Comparison of ENCODE assay signal across 8 cellular contexts in genomic region chr11:1298695-1299492, GRCh38. TPM values are rescaled to one million over a fixed set of nuclear protein-coding genes. Genes with fewer than 3 reads are reported as not detected.
DNase-seq lines count a peak whose midpoint lies in the region; ATAC-seq and TF ChIP-seq lines count a peak whose summit lies in the region.

No MANE protein-coding gene starts in this region.

- H3K36me3 ChIP-seq in GM23248 (ENCODE audit: low read depth) (no peaks in the 10 kb centered on the region), Peyer's patch (peaks cover 0 to 15% (median 0%) of the 10 kb centered on the region in 3 donors)

- no peak for TF ChIP-seq CTCF in Peyer's patch (IDR thresholded peaks at IDR 0.05)
- no peak for TF ChIP-seq CTCF in foreskin fibroblast (IDR thresholded peaks at IDR 0.05; ENCODE audit: low read depth, low read length)
- no peak for TF ChIP-seq CTCF in omental fat pad (IDR thresholded peaks at IDR 0.05)

- peaks cover 86% of the 10 kb centered on the region for H3K79me2 ChIP-seq in GM23248 (ENCODE audit: insufficient read depth)

- H3K9ac ChIP-seq in GM23248, result peak overlapping the region; percentile 61

- H3K27me3 ChIP-seq in GM23248 (replicated peaks; ENCODE audit: insufficient read depth) (no peaks in the 10 kb centered on the region), Peyer's patch (no peaks in the 10 kb centered on the region)

- 22 to 25% methylated on average over 32 of the region's 32 CpGs for WGBS in GM23248 (ENCODE audit: low coverage in 1 of 2, low lambda C conversion rate in 2 of 2, missing lambda C conversion rate in 2 of 2), 2 experiments

- no peaks in the 10 kb centered on the region for H3K9me3 ChIP-seq in GM23248 (ENCODE audit: low read depth)
- H3K9me3 ChIP-seq in Peyer's patch, result no peaks in the 10 kb centered on the region

- peak overlapping the region; percentile 31 for H3K27ac ChIP-seq in GM23248
- H3K27ac ChIP-seq in Peyer's patch, result peak overlapping the region in 2 of 4 donors; percentile 55 to 63

- in situ Hi-C loops in GM23248 (cut with MboI), result no loop called here

- DNase-seq in GM23248 (peak; percentile 93), Peyer's patch (peak; percentile 28 to 92 (median 84)), foreskin fibroblast (peak; percentile 73 to 89), omental fat pad (ENCODE audit: low spot score) (peak; percentile 78), inferior parietal cortex (ENCODE audit: extremely low spot score) (no peak), D341Med (ENCODE audit: low spot score) (no peak)
- DNase-seq in stimulated activated naive CD8-positive, alpha-beta T cell treated with anti-CD3 and anti-CD28 coated beads, Interleukin-15, Interleukin-2, amounts not matched to agents 100 U/mL and 50 U/mL, for 24 hours, result no peak

- no peak for TF ChIP-seq POLR2A in Peyer's patch (IDR thresholded peaks at IDR 0.05)

- peak; percentile 87 for ATAC-seq in omental fat pad (ENCODE audit: low FRiP score)
- ATAC-seq in stimulated activated naive CD8-positive, alpha-beta T cell treated with anti-CD3 and anti-CD28 coated beads, Interleukin-15, Interleukin-2, amounts not matched to agents 100 U/mL and 50 U/mL, for 24 hours, result no peak
- ATAC-seq in GM19452 (IDR thresholded peaks at IDR 0.05; ENCODE audit: unreplicated experiment), result no peak

- no peak overlapping the region for H2AFZ ChIP-seq in GM23248

- H3K4me1 ChIP-seq in GM23248 (ENCODE audit: insufficient read depth), result peaks cover 11% of the 10 kb centered on the region
- peaks cover 0 to 63% (median 11%) of the 10 kb centered on the region in 4 donors for H3K4me1 ChIP-seq in Peyer's patch

- no peaks in the 10 kb centered on the region for H3K9me2 ChIP-seq in GM23248 (ENCODE audit: insufficient read depth)

- H3F3A ChIP-seq in GM23248 (ENCODE audit: insufficient read depth), result no peaks in the 10 kb centered on the region

- peaks cover 3% of the 10 kb centered on the region; the same call in 1 of the 2 replicates for H4K20me1 ChIP-seq in GM23248 (ENCODE audit: insufficient read depth)

- peak overlapping the region; percentile 42 for H3K4me3 ChIP-seq in GM23248
- H3K4me3 ChIP-seq in Peyer's patch, result no peak overlapping the region
- no peak overlapping the region for H3K4me3 ChIP-seq in foreskin fibroblast (ENCODE audit: low read depth in 1 of 2, low read length in 2 of 2)

- peak overlapping the region; percentile 53 for H3K4me2 ChIP-seq in GM23248 (ENCODE audit: unreplicated experiment)

RNA-seq across cellular contexts. Expression of gene TOLLIP, which starts 10.5 kb away (rescaled TPM):
- total RNA-seq in GM23248 (2014; rRNA removed; shearing (Covaris generic)), result 27.3 and 41.7 TPM in 2 replicates
- 53.6 and 57.7 TPM in 2 replicates for polyA plus RNA-seq in GM23248 (2016; fragmentation: Nextera tagmentation; extraction: Ambion mirVana)
- total RNA-seq in Peyer's patch (10 to 100 TPM; 43.7 to 77.3 (median 70.6) TPM), omental fat pad (10 to 100 TPM; 33.6 to 52.8 (median 39.9) TPM)

Comparison
In these comparisons a context has a peak if more than half of its experiments do, and no peak if none do; other contexts are left out.
1. DNase-seq: peak in GM23248 (single experiment), Peyer's patch (3 of 3), foreskin fibroblast (2 of 2) and omental fat pad (single experiment); none in stimulated activated naive CD8-positive, alpha-beta T cell treated with anti-CD3 and anti-CD28 coated beads, Interleukin-15, Interleukin-2, amounts not matched to agents 100 U/mL and 50 U/mL, for 24 hours (single experiment), inferior parietal cortex (single experiment) and D341Med (single experiment).